ENCODE assay signal across 8 cellular contexts in the genomic region with DNA sequence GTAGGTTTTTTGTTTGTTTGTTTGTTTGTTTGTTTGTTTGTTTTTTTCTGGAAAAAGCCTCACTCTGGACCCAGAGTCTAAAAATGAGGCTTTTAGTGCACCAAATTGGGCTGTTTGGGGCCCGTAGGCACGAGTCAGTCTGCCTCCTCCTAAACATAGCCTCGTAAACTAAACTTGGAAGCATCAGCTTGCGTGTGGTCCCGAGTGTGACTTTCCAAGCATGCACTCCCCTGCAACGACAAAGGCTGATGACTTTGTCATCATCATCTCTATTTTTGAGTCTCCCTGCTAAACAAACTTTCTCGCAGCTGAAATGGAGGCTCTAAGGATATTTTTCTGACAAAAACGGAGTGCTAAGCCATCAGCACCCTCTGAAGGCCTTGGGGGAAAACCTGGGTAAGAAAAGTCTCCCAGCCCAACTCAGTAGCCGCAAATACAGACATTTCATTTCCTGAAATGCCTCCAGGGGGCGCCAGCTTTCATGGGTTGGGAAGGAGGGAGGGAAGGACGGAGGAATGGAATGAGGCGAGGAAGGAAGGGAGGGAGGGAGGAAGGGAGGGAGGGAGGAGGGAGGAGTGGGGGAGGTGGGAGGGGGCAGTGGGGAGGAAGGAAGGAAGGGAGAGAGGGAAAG.
DNase-seq lines count a peak whose midpoint lies in the region; ATAC-seq, FAIRE-seq and TF ChIP-seq lines count a peak whose summit lies in the region.

No MANE protein-coding gene starts in this region.

- DNase-seq in EH (ENCODE audit: low read depth) = peak; percentile 92
- peak; percentile 70 for DNase-seq in RWPE1 (ENCODE audit: low spot score)
- DNase-seq in H1 (ENCODE audit: low read depth in 1 of 2, low spot score in 2 of 2) = peak; percentile 62 to 97
- peak; percentile 67 to 80 for DNase-seq in lung microvascular endothelial cell (ENCODE audit: low read depth in 2 of 2)
- DNase-seq in testis = peak; percentile 82

- peak overlapping the region; percentile 8 for H2BK120ac ChIP-seq in H1 (replicated peaks; ENCODE audit: low read depth, low read length)

- WGBS in H1 (ENCODE audit: extremely low coverage in 1 of 2, insufficient coverage in 1 of 2, insufficient read length in 1 of 2, insufficient replicate concordance in 2 of 2, low coverage in 1 of 2, low lambda C conversion rate in 2 of 2, missing lambda C conversion rate in 1 of 2), 2 experiments = 44% methylated on average over 11 of the region's 12 CpGs; no CpG with 5 or more reads in 1 of the 2 experiments
- 27 to 28% methylated on average over 11 to 12 of the region's 12 CpGs for WGBS in testis, 2 donors

- TF ChIP-seq POLR2A in H1 (IDR thresholded peaks at IDR 0.05; ENCODE audit: control extremely low read depth in 1 of 2, low read depth in 2 of 2, low read length in 2 of 2) = no peak
- TF ChIP-seq POLR2A in testis (IDR thresholded peaks at IDR 0.05) = no peak

- TF ChIP-seq RAD21 in Ishikawa (IDR thresholded peaks at IDR 0.05; ENCODE audit: low read depth) (peak; percentile 90), H1 (IDR thresholded peaks at IDR 0.05 in 1 of 2, conservative IDR thresholded peaks at IDR 0.05 in 1 of 2; ENCODE audit: low read depth in 2 of 2, low read length in 2 of 2) (peak; percentile 71 to 83)

- TF ChIP-seq CTCF in RWPE1 (conservative IDR thresholded peaks at IDR 0.05; ENCODE audit: low read depth) (peak; percentile 70), H1 (IDR thresholded peaks at IDR 0.05; ENCODE audit: control extremely low read depth in 1 of 3, insufficient read depth in 1 of 3, low read depth in 1 of 3, low read length in 3 of 3) (peak; percentile 68 to 82 (median 70)), testis (IDR thresholded peaks at IDR 0.05) (peak in 2 of 3 experiments; percentile 63 to 68)

- no peak overlapping the region for H3K4ac ChIP-seq in H1 (replicated peaks; ENCODE audit: insufficient read length, low read depth, low read length)

- H3K56ac ChIP-seq in H1 (replicated peaks; ENCODE audit: insufficient read length, low read depth, low read length) = no peak overlapping the region

- no peak for FAIRE-seq in H1 (lab: Jason Lieb, UNC)

- H3K27ac ChIP-seq in RWPE1 (peak overlapping the region; percentile 96), H1 (ENCODE audit: low read depth, low read length) (no peak overlapping the region), testis (no peak overlapping the region)

- H2BK12ac ChIP-seq in H1 (ENCODE audit: low read depth, low read length) = no peak overlapping the region

- no peak overlapping the region for H2AK5ac ChIP-seq in H1 (ENCODE audit: low read depth, low read length)

- intact Hi-C loops in testis (cut with DNase I; ENCODE audit: low total_unique reads) = loop anchor here (5.0 kb wide), 1 partner anchor 246 kb away; a partner anchor contains a TSS

- 0 out of 2 replicates have a peak overlapping the region, but pooled peaks have one; percentile 13 for H3K18ac ChIP-seq in H1 (ENCODE audit: extremely low read depth, low read length)

- no peak overlapping the region for H3K9ac ChIP-seq in H1 (replicated peaks in 1 of 4; ENCODE audit: extremely low read depth in 1 of 4, low read depth in 3 of 4, low read length in 3 of 4)

- no peak overlapping the region for H3K4me3 ChIP-seq in H1 (ENCODE audit: extremely low read depth in 1 of 4, insufficient read depth in 2 of 4, low read depth in 3 of 4, low read length in 4 of 4)
- H3K4me3 ChIP-seq in testis = no peak overlapping the region

- no peak overlapping the region for H4K5ac ChIP-seq in H1 (ENCODE audit: insufficient read length, low read depth, low read length)

- ATAC-seq in HG03520 (IDR thresholded peaks at IDR 0.05; ENCODE audit: unreplicated experiment) (no peak), GM21423 (IDR thresholded peaks at IDR 0.05; ENCODE audit: unreplicated experiment) (no peak)

- H4K20me1 ChIP-seq in H1 (replicated peaks in 1 of 2; ENCODE audit: control insufficient read depth in 1 of 2, insufficient read depth in 2 of 2, low read length in 2 of 2) = no peaks in the 10 kb centered on the region

- H3K27me3 ChIP-seq in H1 (replicated peaks in 1 of 4; ENCODE audit: control insufficient read depth in 3 of 4, extremely low read depth in 1 of 4, insufficient read depth in 3 of 4, low read length in 3 of 4) (no peaks in the 10 kb centered on the region), testis (no peaks in the 10 kb centered on the region)

- no peak overlapping the region for H4K8ac ChIP-seq in H1 (ENCODE audit: extremely low read depth, insufficient read depth, low read length)

- H3K9me3 ChIP-seq in H1 (ENCODE audit: insufficient read depth in 2 of 2, low read depth in 1 of 2, low read length in 1 of 2) = no peaks in the 10 kb centered on the region
- H3K9me3 ChIP-seq in testis = no peaks in the 10 kb centered on the region

- CTCF ChIA-PET in RWPE1 (lab: Yijun Ruan, JAX) (interaction anchor here (0.6 to 2.8 kb wide), 9 partner anchors 10 to 509 kb away, joined by 3 to 12 read pairs (median 3); a partner anchor contains a TSS), H1 (lab: Charles Lee; ENCODE audit: partially characterized antibody) (interaction anchor here (0.8 to 7.3 kb wide), 32 partner anchors 10 to 296 kb away, joined by 3 to 49 read pairs (median 5); no protein-coding TSS in a partner anchor)

- H3K14ac ChIP-seq in H1 (ENCODE audit: insufficient read length) = no peak overlapping the region

- H4K91ac ChIP-seq in H1 (replicated peaks; ENCODE audit: insufficient read length, low read length) = no peak overlapping the region

- H3K4me1 ChIP-seq in H1 (replicated peaks in 1 of 4; ENCODE audit: control insufficient read depth in 3 of 4, insufficient read depth in 4 of 4, low read length in 3 of 4) (peaks cover 0 to 8% (median 5%) of the 10 kb centered on the region in 4 experiments; a peak in 4 of 7 replicates), testis (peaks cover 6% of the 10 kb centered on the region)

- H2BK15ac ChIP-seq in H1 (ENCODE audit: low read length) = no peak overlapping the region

- TF ChIP-seq EP300 in Ishikawa (IDR thresholded peaks at IDR 0.05; ENCODE audit: borderline replicate concordance) (no peak), H1 (IDR thresholded peaks at IDR 0.05; ENCODE audit: borderline replicate concordance in 1 of 2, low read depth in 2 of 2, low read length in 2 of 2) (no peak)

- H3K79me2 ChIP-seq in H1 (ENCODE audit: control insufficient read depth in 1 of 2, insufficient read depth in 2 of 2, low read length in 2 of 2) = no peaks in the 10 kb centered on the region

- no peaks in the 10 kb centered on the region for H3K23me2 ChIP-seq in H1 (ENCODE audit: low read depth, low read length)

- POLR2A ChIA-PET in RWPE1 (lab: Yijun Ruan, JAX; ENCODE audit: low non-redundant PET) = no interaction called here
- POLR2A ChIA-PET in H1 (lab: Charles Lee; ENCODE audit: partially characterized antibody) = interaction anchor here (1.3 to 2.2 kb wide), 3 partner anchors 10 to 14 kb away, joined by 4 to 7 read pairs (median 7); no protein-coding TSS in a partner anchor

- H2AFZ ChIP-seq in H1 (ENCODE audit: low read length) = peak overlapping the region; percentile 67

- no peaks in the 10 kb centered on the region for H3K79me1 ChIP-seq in H1 (ENCODE audit: low read depth, low read length)

- H2BK20ac ChIP-seq in H1 (ENCODE audit: low read length) = no peak overlapping the region

- no peak overlapping the region for H3K23ac ChIP-seq in H1 (ENCODE audit: insufficient read length)

- no peak overlapping the region for H2BK5ac ChIP-seq in H1 (ENCODE audit: low read depth, low read length)

- H3K4me2 ChIP-seq in H1 (ENCODE audit: insufficient read depth in 1 of 2, low read depth in 2 of 2, low read length in 2 of 2) = no peak overlapping the region

- H3K36me3 ChIP-seq in H1 (ENCODE audit: control insufficient read depth in 2 of 4, insufficient read depth in 4 of 4, low read length in 3 of 4) = no peaks in the 10 kb centered on the region
- H3K36me3 ChIP-seq in testis (ENCODE audit: low read depth, missing control alignments) = no peaks in the 10 kb centered on the region

TF ChIP-seq in Ishikawa, 13 proteins besides CTCF, POLR2A, EP300 and RAD21:
- TF ChIP-seq TEAD4 (IDR thresholded peaks at IDR 0.05) (0 out of 2 replicates have a peak, but pooled peaks have one; percentile 23), CREB1 (IDR thresholded peaks at IDR 0.05; ENCODE audit: low read depth) (no peak)

TF ChIP-seq in H1, 55 proteins besides CTCF, POLR2A, EP300 and RAD21:
- TF ChIP-seq GABPA (IDR thresholded peaks at IDR 0.05; ENCODE audit: borderline replicate concordance, insufficient read depth, low read length) = no peak
- TF ChIP-seq, protein P1, sequence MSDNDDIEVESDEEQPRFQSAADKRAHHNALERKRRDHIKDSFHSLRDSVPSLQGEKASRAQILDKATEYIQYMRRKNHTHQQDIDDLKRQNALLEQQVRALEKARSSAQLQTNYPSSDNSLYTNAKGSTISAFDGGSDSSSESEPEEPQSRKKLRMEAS (IDR thresholded peaks at IDR 0.05) = 0 out of 2 replicates have a peak, but pooled peaks have one; percentile 14
- 0 out of 2 replicates have a peak, but pooled peaks have one; percentile 33 for TF ChIP-seq SP4 (IDR thresholded peaks at IDR 0.05; ENCODE audit: low read length)
- TF ChIP-seq TEAD4 (IDR thresholded peaks at IDR 0.05; ENCODE audit: low read depth, low read length) = peak; percentile 69; the same call in 1 of the 2 replicates
- TF ChIP-seq TAF7 (optimal IDR thresholded peaks at IDR 0.05; ENCODE audit: borderline replicate concordance, low read depth, low read length) = peak; percentile 66
- no peak for TF ChIP-seq TAF1 (IDR thresholded peaks at IDR 0.05; ENCODE audit: low read depth, low read length)
- TF ChIP-seq CREB1 (IDR thresholded peaks at IDR 0.05) = no peak
- TF ChIP-seq JUND (IDR thresholded peaks at IDR 0.05; ENCODE audit: low read length) = no peak
